ENCODE assay signal across 8 cellular contexts in genomic region chr9:126702501-126703329, GRCh38.
DNase-seq lines count a peak whose midpoint lies in the region; ATAC-seq, FAIRE-seq and TF ChIP-seq lines count a peak whose summit lies in the region.

No MANE protein-coding gene starts in this region.

- H3K27ac ChIP-seq in RWPE2 (ENCODE audit: poor library complexity, severe bottlenecking) (no peak overlapping the region), neutrophil (no peak overlapping the region)

- H3K27me3 ChIP-seq in RWPE2 (ENCODE audit: insufficient read depth, poor library complexity, severe bottlenecking): no peaks in the 10 kb centered on the region
- peaks cover 71% of the 10 kb centered on the region for H3K27me3 ChIP-seq in neutrophil

- H3K4me3 ChIP-seq in RWPE2 (ENCODE audit: severe bottlenecking): no peak overlapping the region
- no peak overlapping the region for H3K4me3 ChIP-seq in neutrophil (ENCODE audit: low read depth in 1 of 2, low read length in 1 of 2)

- no peaks in the 10 kb centered on the region for H3K9me3 ChIP-seq in RWPE2 (ENCODE audit: severe bottlenecking)
- no peaks in the 10 kb centered on the region for H3K9me3 ChIP-seq in neutrophil

- no peak for FAIRE-seq in GM12891 (lab: Jason Lieb, UNC)

- H3K36me3 ChIP-seq in RWPE2 (ENCODE audit: low read depth) (no peaks in the 10 kb centered on the region), neutrophil (no peaks in the 10 kb centered on the region)

- no peak for TF ChIP-seq POLR2A in GM12891 (IDR thresholded peaks at IDR 0.05; ENCODE audit: low read depth, low read length)

- DNase-seq in GM12891 (ENCODE audit: insufficient read length, low spot score): peak; percentile 54
- no peak for DNase-seq in RWPE2 (ENCODE audit: low spot score)
- peak; percentile 35 for DNase-seq in dermis blood vessel endothelial cell
- DNase-seq in NCI-H2029 treated with DMSO at 0.1 percent for 48 hours (lab: John Stamatoyannopoulos, UW): no peak
- DNase-seq in NOMO-1 treated with dmso at 0.1 percent for 144 hours (lab: John Stamatoyannopoulos, UW; ENCODE audit: unreplicated experiment): no peak

- no peak for ATAC-seq in RWPE2 (ENCODE audit: low read depth)
- ATAC-seq in GM19023 (IDR thresholded peaks at IDR 0.05; ENCODE audit: unreplicated experiment): no peak
- no peak for ATAC-seq in HG03108 (IDR thresholded peaks at IDR 0.05; ENCODE audit: unreplicated experiment)

- TF ChIP-seq CTCF in RWPE2 (IDR thresholded peaks at IDR 0.05; ENCODE audit: poor library complexity, severe bottlenecking) (peak; percentile 47), neutrophil (IDR thresholded peaks at IDR 0.05) (peak; percentile 52)

- H3K4me1 ChIP-seq in RWPE2 (ENCODE audit: insufficient read depth, poor library complexity, severe bottlenecking) (peaks cover 10% of the 10 kb centered on the region), neutrophil (ENCODE audit: control insufficient read depth in 1 of 2, insufficient read depth in 1 of 2, low read depth in 1 of 2, low read length in 1 of 2) (peaks cover 3 to 4% of the 10 kb centered on the region in 2 experiments)

TF ChIP-seq in GM12891, 5 proteins besides CTCF, POLR2A, EP300 and RAD21:
- TF ChIP-seq PAX5 (IDR thresholded peaks at IDR 0.05; ENCODE audit: insufficient read depth, low read length, severe bottlenecking): no peak
- TF ChIP-seq POLR2AphosphoS5 (IDR thresholded peaks at IDR 0.05; ENCODE audit: low read depth, low read length): no peak
- TF ChIP-seq SPI1 (IDR thresholded peaks at IDR 0.05; ENCODE audit: low read depth, low read length): no peak
- no peak for TF ChIP-seq POU2F2 (IDR thresholded peaks at IDR 0.05; ENCODE audit: low read depth, low read length)
- no peak for TF ChIP-seq TAF1 (IDR thresholded peaks at IDR 0.05; ENCODE audit: low read depth, low read length)

Comparison
In these comparisons a context has a peak if more than half of its experiments do, and no peak if none do; other contexts are left out.
1. DNase-seq: peak in GM12891 (single experiment) and dermis blood vessel endothelial cell (single experiment); none in RWPE2 (single experiment), NCI-H2029 treated with DMSO at 0.1 percent for 48 hours (single experiment) and NOMO-1 treated with dmso at 0.1 percent for 144 hours (single experiment).